1 cellular context compared by ENCODE assay signal in genomic region chr18:9426753-9427152, GRCh38.
TF ChIP-seq lines count a peak whose summit lies in the region.

No MANE protein-coding gene starts in this region.

TF ChIP-seq in IMR-90, 13 proteins besides CTCF, POLR2A, EP300 and RAD21:
- TF ChIP-seq NFE2L2 (IDR thresholded peaks at IDR 0.05; ENCODE audit: low read depth, low read length): no peak
- TF ChIP-seq RFX5 (IDR thresholded peaks at IDR 0.05; ENCODE audit: low read depth, low read length): no peak
- no peak for TF ChIP-seq RCOR1 (IDR thresholded peaks at IDR 0.05; ENCODE audit: insufficient replicate concordance, low read length)
- no peak for TF ChIP-seq CHD1 (IDR thresholded peaks at IDR 0.05; ENCODE audit: low read depth, low read length)
- TF ChIP-seq FOS (IDR thresholded peaks at IDR 0.05; ENCODE audit: low read depth, low read length): no peak
- no peak for TF ChIP-seq MXI1 (IDR thresholded peaks at IDR 0.05; ENCODE audit: borderline replicate concordance, low read depth, low read length)
- TF ChIP-seq MAFK (IDR thresholded peaks at IDR 0.05; ENCODE audit: low read depth, low read length): no peak
- TF ChIP-seq BHLHE40 (IDR thresholded peaks at IDR 0.05; ENCODE audit: low read depth, low read length): no peak
